30 cellular contexts compared by ENCODE assay signal in the genomic region with DNA sequence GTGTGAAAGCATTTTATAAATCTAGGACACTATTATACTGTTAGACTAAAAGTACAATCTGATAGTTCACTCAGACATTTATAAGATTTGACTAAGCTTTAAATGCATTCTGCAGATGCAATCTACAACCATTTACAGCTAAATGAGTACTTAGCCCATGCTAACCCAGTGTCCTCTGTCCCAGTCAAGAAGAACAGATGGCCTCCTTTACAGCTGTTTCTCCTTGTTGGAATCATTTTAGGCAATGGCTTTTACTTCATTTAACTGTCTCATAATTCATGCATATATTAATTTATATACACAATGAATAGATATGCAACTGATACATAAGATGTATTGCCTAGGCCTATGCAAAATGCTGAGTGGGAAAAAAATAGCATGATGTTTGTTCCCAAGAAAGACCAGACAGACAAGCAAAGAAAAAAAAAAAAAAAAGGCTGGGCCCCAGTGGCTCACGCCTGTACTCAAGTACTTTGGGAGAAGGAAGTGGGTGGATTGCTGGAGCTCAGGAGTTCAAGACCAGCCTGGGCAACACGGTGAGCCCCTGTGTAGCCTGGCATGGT.
"Had no signal": no experiment of that assay in that cellular context is flagged by ENCODE, and none has a peak within 500 bp of the region (broad histone marks: within the 10 kb centered on the region; RNA-seq: fewer than 3 reads in every experiment).

No MANE protein-coding gene starts in this region.

- H3K27me3 ChIP-seq: body of pancreas, neutrophil, ovary, sigmoid colon, stomach, thyroid gland, upper lobe of left lung, vagina had no signal

- H3K27ac ChIP-seq: adrenal gland, body of pancreas, left ventricle myocardium inferior, neutrophil, ovary, sigmoid colon, stomach, thyroid gland, upper lobe of left lung, vagina had no signal

- H3K4me1 ChIP-seq: adrenal gland, body of pancreas, left ventricle myocardium inferior, stomach, thyroid gland, upper lobe of left lung, vagina had no signal

- H3K36me3 ChIP-seq: adrenal gland, left ventricle myocardium inferior, neutrophil, ovary, sigmoid colon, stomach, thyroid gland, upper lobe of left lung, vagina had no signal

- ATAC-seq: activated CD8-positive, alpha-beta memory T cell treated with anti-CD3 and anti-CD28 coated beads, Interleukin-2, amount 10 ng/mL, durations not matched to agents 7 days and 5 days; activated CD8-positive, alpha-beta T cell treated with anti-CD3 and anti-CD28 coated beads, Interleukin-2, amount 10 ng/mL, durations not matched to agents 7 days and 5 days; body of pancreas; stimulated activated naive B cell treated with anti-CD40 and anti-IgM and Interleukin-4, amounts not matched to agents 10 μg/mL and 1 μg/mL and 100 μg/mL, for 72 hours; T-helper 17 cell had no signal

- FAIRE-seq: colon, islet of Langerhans had no signal

- DNase-seq: activated CD8-positive, alpha-beta memory T cell treated with anti-CD3 and anti-CD28 coated beads, Interleukin-2, amount 10 ng/mL, durations not matched to agents 7 days and 5 days; activated CD8-positive, alpha-beta T cell treated with anti-CD3 and anti-CD28 coated beads, Interleukin-2, amount 10 ng/mL, durations not matched to agents 7 days and 5 days; activated effector memory CD4-positive, alpha-beta T cell treated with Interleukin-2 at 50 U/mL for 16 hours; activated naive CD4-positive, alpha-beta T cell treated with Interleukin-2 at 50 U/mL for 16 hours; activated naive CD8-positive, alpha-beta T cell treated with anti-CD3 and anti-CD28 coated beads for 36 hours; activated T-cell treated with anti-CD3 and anti-CD28 coated beads for 4 hours; adrenal gland; aorta; body of pancreas; dermis blood vessel endothelial cell; effector CD4-positive, alpha-beta T cell; left ventricle myocardium inferior; naive B cell; nephron progenitor cell; ovary; retina; sigmoid colon; small intestine; stimulated activated CD4-positive, alpha-beta T cell treated with anti-CD3 and anti-CD28 coated beads, Interleukin-1b, Interleukin-23, amount 100 ng/mL, for 48 hours; stimulated activated naive B cell treated with anti-CD40 and anti-IgM and Interleukin-4, amounts not matched to agents 10 μg/mL and 1 μg/mL and 100 μg/mL, for 72 hours; stomach; T-helper 17 cell; T1000; thyroid gland; upper lobe of left lung had no signal

- H3K9me3 ChIP-seq: body of pancreas, left ventricle myocardium inferior, neutrophil, ovary, sigmoid colon, stomach, thyroid gland, upper lobe of left lung, vagina had no signal

- H3K4me3 ChIP-seq: adrenal gland, body of pancreas, left ventricle myocardium inferior, lung, ovary, sigmoid colon, stomach, thyroid gland, upper lobe of left lung, vagina had no signal
